In the genomic region with DNA sequence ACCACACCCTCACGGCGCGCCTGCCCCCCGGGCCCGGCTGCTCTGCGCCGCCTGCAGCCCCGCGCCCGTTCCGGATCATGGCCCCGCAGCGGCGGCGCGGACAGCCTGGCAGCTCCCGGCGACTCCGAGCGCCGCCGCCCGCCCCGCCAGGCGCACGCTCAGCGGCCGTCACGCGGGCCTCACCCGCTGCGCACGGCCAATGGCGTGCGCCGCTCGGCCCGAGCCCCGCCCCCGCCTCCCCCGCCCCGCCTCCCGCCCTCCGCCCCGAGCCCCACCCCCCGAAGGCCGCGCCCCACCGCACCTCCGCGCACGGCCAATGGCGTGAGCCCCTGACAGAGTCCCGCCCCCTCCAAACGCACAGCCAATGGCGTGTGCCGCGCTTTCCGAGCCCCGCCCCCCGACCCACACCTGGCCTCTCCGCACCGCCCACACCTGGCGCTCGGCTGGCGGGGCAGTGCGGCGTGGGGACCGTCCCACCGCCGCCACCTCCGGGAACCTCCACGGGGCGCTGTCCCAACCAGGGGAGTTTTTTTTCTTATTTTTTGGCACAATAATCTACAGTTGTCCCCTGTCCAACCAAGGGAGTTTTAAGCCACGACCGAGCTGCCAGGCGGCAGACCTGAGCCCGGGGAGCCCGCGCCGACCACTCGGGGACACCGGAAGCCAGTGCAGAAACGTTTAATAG, we compare ENCODE assay signal across 8 cellular contexts. TPM values are rescaled to one million over a fixed set of nuclear protein-coding genes. Genes with fewer than 3 reads are reported as not detected.
DNase-seq lines count a peak whose midpoint lies in the region; ATAC-seq and TF ChIP-seq lines count a peak whose summit lies in the region.

A gene (minus strand): TSS at position 123 of the 685 bp plus-strand sequence. CDS start 44 bp downstream, at position 79.

- peaks cover 15% of the 10 kb centered on the region for H3K4me1 Mint-ChIP-seq in activated B cell treated with CpG ODN at 0.5 μM for 24 hours

- ATAC-seq in GM18867 (IDR thresholded peaks at IDR 0.05; ENCODE audit: unreplicated experiment) (peak; percentile 63), HG03108 (IDR thresholded peaks at IDR 0.05; ENCODE audit: unreplicated experiment) (peak; percentile 66), activated B cell treated with CpG ODN at 0.5 μM for 24 hours (ENCODE audit: low read depth) (peak; percentile 95)

- H3K4me3 Mint-ChIP-seq in activated B cell treated with CpG ODN at 0.5 μM for 24 hours = peak within 1 kb of the TSS; percentile 85

- intact Hi-C loops in activated B cell treated with CpG ODN at 0.5 μM for 24 hours (cut with micrococcal nuclease) = loop anchor here (1.0 kb wide), 2 partner anchors 15 to 20 kb away; a partner anchor contains a TSS

- H3K36me3 Mint-ChIP-seq in activated B cell treated with CpG ODN at 0.5 μM for 24 hours (ENCODE audit: low read depth) = peaks cover 57% of the 10 kb centered on the region

- no peaks in the 10 kb centered on the region for H3K27me3 Mint-ChIP-seq in activated B cell treated with CpG ODN at 0.5 μM for 24 hours

- H3K9me3 Mint-ChIP-seq in activated B cell treated with CpG ODN at 0.5 μM for 24 hours = no peaks in the 10 kb centered on the region

- H3K27ac Mint-ChIP-seq in activated B cell treated with CpG ODN at 0.5 μM for 24 hours = peak within 1 kb of the TSS; percentile 65

- POLR2A ChIA-PET in activated B cell treated with CpG ODN at 0.5 μM for 24 hours (lab: Charles Lee) = no interaction called here

- CTCF ChIA-PET in activated B cell treated with CpG ODN at 0.5 μM for 24 hours (lab: Charles Lee) = no interaction called here

- H3K4me3 ChIP-seq in cardiac fibroblast (replicated peaks in 1 of 2; ENCODE audit: low read depth in 2 of 2, low read length in 2 of 2) = peak within 1 kb of the TSS; percentile 78

- DNase-seq in 8988T (peak; percentile 97), NCI-H2227 treated with DMSO at 0.1 percent for 48 hours (lab: John Stamatoyannopoulos, UW) (peak; percentile 90), activated B cell treated with CpG ODN at 0.5 μM for 24 hours (peak; percentile 84), cardiac fibroblast (ENCODE audit: low read depth in 2 of 2) (peak; percentile 82 to 87), inferior parietal cortex (ENCODE audit: extremely low spot score) (peak; percentile 79)
- DNase-seq in stimulated activated CD4-positive, alpha-beta T cell treated with anti-CD3 and anti-CD28 coated beads, Interleukin-12 subunit alpha, Interleukin-12 subunit beta, amount 100 ng/mL, for 24 hours (ENCODE audit: low read depth in 2 of 2) = peak; percentile 86 to 89

- TF ChIP-seq CTCF in activated B cell treated with CpG ODN at 0.5 μM for 24 hours (IDR thresholded peaks at IDR 0.05) (no peak), cardiac fibroblast (IDR thresholded peaks at IDR 0.05; ENCODE audit: low read depth, low read length) (no peak)

RNA-seq across cellular contexts. Expression of the gene that starts here (rescaled TPM):
- 40.3 and 44.1 TPM in 2 replicates for total RNA-seq in activated B cell treated with CpG ODN at 0.5 μM for 24 hours

Comparison
In these comparisons a context has a peak if more than half of its experiments do, and no peak if none do; other contexts are left out.
1. Peak in every context shown above with its lines: DNase-seq, ATAC-seq and H3K4me3 ChIP-seq.